Comparison of ENCODE assay signal across 24 cellular contexts in the genomic region with DNA sequence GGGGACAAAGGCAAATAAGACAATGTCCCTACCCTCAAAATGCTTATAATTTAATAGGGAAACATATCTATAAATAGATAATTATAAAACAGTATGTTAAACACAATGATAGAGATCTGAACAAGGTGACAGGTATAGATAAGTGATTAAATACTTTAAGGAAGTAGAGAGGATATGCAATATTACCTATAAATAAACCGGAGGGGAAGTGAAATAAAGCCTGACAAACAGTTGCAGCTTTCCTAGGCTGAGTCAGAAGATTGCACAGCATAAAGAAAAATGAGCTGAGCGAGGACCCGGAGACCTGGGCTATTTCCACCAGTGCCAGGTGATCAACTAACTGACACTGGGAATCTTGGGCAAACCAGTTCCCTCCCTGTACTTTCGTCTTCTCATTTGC. TPM values are rescaled to one million over a fixed set of nuclear protein-coding genes. Genes with fewer than 3 reads are reported as not detected.
"Had no signal": no experiment of that assay in that cellular context is flagged by ENCODE, and none has a peak within 500 bp of the region (broad histone marks: within the 10 kb centered on the region; RNA-seq: fewer than 3 reads in every experiment).

No MANE protein-coding gene starts in this region.

- H3K36me3 Mint-ChIP-seq: activated CD4-positive, alpha-beta memory T cell treated with anti-CD3 and anti-CD28 coated beads for 36 hours; activated CD8-positive, alpha-beta memory T cell treated with anti-CD3 and anti-CD28 coated beads, Interleukin-2, amount 10 ng/mL, durations not matched to agents 7 days and 5 days; brain; natural killer cell treated with Interleukin-12 subunit alpha and Interleukin-12 subunit beta and Interleukin-15 and Interleukin-18, amount 100 ng/mL, for 72 hours had no signal

- H3K27me3 ChIP-seq: sigmoid colon, thyroid gland had no signal

- H3K27ac ChIP-seq: lower lobe of right lung, sigmoid colon, spleen, thyroid gland, WERI-Rb-1 had no signal

- H3K4me3 Mint-ChIP-seq: activated CD4-positive, alpha-beta memory T cell treated with anti-CD3 and anti-CD28 coated beads for 36 hours; activated CD4-positive, alpha-beta T cell treated with anti-CD3 and anti-CD28 coated beads for 36 hours; activated CD8-positive, alpha-beta memory T cell treated with anti-CD3 and anti-CD28 coated beads, Interleukin-2, amount 10 ng/mL, durations not matched to agents 7 days and 5 days; brain; effector memory CD8-positive, alpha-beta T cell; natural killer cell treated with Interleukin-12 subunit alpha and Interleukin-12 subunit beta and Interleukin-15 and Interleukin-18, amount 100 ng/mL, for 72 hours had no signal

- DNase-seq: activated CD4-positive, alpha-beta memory T cell treated with anti-CD3 and anti-CD28 coated beads for 36 hours; activated CD4-positive, alpha-beta T cell treated with anti-CD3 and anti-CD28 coated beads for 36 hours; activated CD8-positive, alpha-beta memory T cell treated with anti-CD3 and anti-CD28 coated beads, Interleukin-2, amount 10 ng/mL, durations not matched to agents 7 days and 5 days; activated naive CD4-positive, alpha-beta T cell treated with Interleukin-2 at 50 U/mL for 16 hours; activated T-cell treated with anti-CD3 and anti-CD28 coated beads, Interleukin-2, amount 50 U/mL, for 1 hour; anterior cingulate cortex; caudate nucleus; effector memory CD8-positive, alpha-beta T cell; glutamatergic neuron; hippocampal formation; lower lobe of right lung; nucleus accumbens; sigmoid colon; spleen; stimulated activated naive CD4-positive, alpha-beta T cell; T-helper 2 cell; thyroid gland; WERI-Rb-1 had no signal

- ATAC-seq: activated CD4-positive, alpha-beta T cell treated with anti-CD3 and anti-CD28 coated beads for 36 hours; activated CD8-positive, alpha-beta memory T cell treated with anti-CD3 and anti-CD28 coated beads, Interleukin-2, amount 10 ng/mL, durations not matched to agents 7 days and 5 days; effector memory CD8-positive, alpha-beta T cell; lower lobe of right lung; natural killer cell treated with Interleukin-12 subunit alpha and Interleukin-12 subunit beta and Interleukin-15 and Interleukin-18, amount 100 ng/mL, for 72 hours had no signal

- H3K4me3 ChIP-seq: lower lobe of right lung, sigmoid colon, spleen, thyroid gland had no signal

- H3K9me3 Mint-ChIP-seq: activated CD4-positive, alpha-beta memory T cell treated with anti-CD3 and anti-CD28 coated beads for 36 hours; activated T-helper 2 cell treated with anti-CD3 and anti-CD28 coated beads, Interferon-gamma antibody, Interleukin-2, Interleukin-4, amounts not matched to agents 10 μg/mL and 5 μg/mL and 100 μg/mL, durations not matched to agents 14 hours and 24 hours and 36 hours; effector memory CD8-positive, alpha-beta T cell; natural killer cell treated with Interleukin-12 subunit alpha and Interleukin-12 subunit beta and Interleukin-15 and Interleukin-18, amount 100 ng/mL, for 72 hours had no signal

- H3K4me1 Mint-ChIP-seq: activated CD4-positive, alpha-beta T cell treated with anti-CD3 and anti-CD28 coated beads for 36 hours had no signal

- H3K36me3 ChIP-seq: lower lobe of right lung, sigmoid colon, spleen, thyroid gland had no signal

- H3K9me3 ChIP-seq: lower lobe of right lung, sigmoid colon, spleen, thyroid gland had no signal

- H3K27ac Mint-ChIP-seq: activated CD4-positive, alpha-beta memory T cell treated with anti-CD3 and anti-CD28 coated beads for 36 hours; activated CD4-positive, alpha-beta T cell treated with anti-CD3 and anti-CD28 coated beads for 36 hours; activated CD8-positive, alpha-beta memory T cell treated with anti-CD3 and anti-CD28 coated beads, Interleukin-2, amount 10 ng/mL, durations not matched to agents 7 days and 5 days; activated T-helper 2 cell treated with anti-CD3 and anti-CD28 coated beads, Interferon-gamma antibody, Interleukin-2, Interleukin-4, amounts not matched to agents 10 μg/mL and 5 μg/mL and 100 μg/mL, durations not matched to agents 14 hours and 24 hours and 36 hours; brain; effector memory CD8-positive, alpha-beta T cell; natural killer cell treated with Interleukin-12 subunit alpha and Interleukin-12 subunit beta and Interleukin-15 and Interleukin-18, amount 100 ng/mL, for 72 hours had no signal

- H3K27me3 Mint-ChIP-seq: brain had no signal

RNA-seq across cellular contexts. Expression of a gene that starts 12.3 kb away (rescaled TPM):
- total RNA-seq: activated CD4-positive, alpha-beta memory T cell treated with anti-CD3 and anti-CD28 coated beads for 36 hours; activated CD4-positive, alpha-beta T cell treated with anti-CD3 and anti-CD28 coated beads for 36 hours; activated CD8-positive, alpha-beta memory T cell treated with anti-CD3 and anti-CD28 coated beads, Interleukin-2, amount 10 ng/mL, durations not matched to agents 7 days and 5 days; activated T-helper 2 cell treated with anti-CD3 and anti-CD28 coated beads, Interferon-gamma antibody, Interleukin-2, Interleukin-4, amounts not matched to agents 10 μg/mL and 5 μg/mL and 100 μg/mL, durations not matched to agents 14 hours and 24 hours and 36 hours; dermis microvascular lymphatic vessel endothelial cell; natural killer cell treated with Interleukin-12 subunit alpha and Interleukin-12 subunit beta and Interleukin-15 and Interleukin-18, amount 100 ng/mL, for 72 hours; renal cortical epithelial cell; sigmoid colon; spleen; thyroid gland; urinary bladder had no signal
- polyA plus RNA-seq: sigmoid colon, spleen had no signal
